8 cellular contexts compared by ENCODE assay signal in the genomic region with DNA sequence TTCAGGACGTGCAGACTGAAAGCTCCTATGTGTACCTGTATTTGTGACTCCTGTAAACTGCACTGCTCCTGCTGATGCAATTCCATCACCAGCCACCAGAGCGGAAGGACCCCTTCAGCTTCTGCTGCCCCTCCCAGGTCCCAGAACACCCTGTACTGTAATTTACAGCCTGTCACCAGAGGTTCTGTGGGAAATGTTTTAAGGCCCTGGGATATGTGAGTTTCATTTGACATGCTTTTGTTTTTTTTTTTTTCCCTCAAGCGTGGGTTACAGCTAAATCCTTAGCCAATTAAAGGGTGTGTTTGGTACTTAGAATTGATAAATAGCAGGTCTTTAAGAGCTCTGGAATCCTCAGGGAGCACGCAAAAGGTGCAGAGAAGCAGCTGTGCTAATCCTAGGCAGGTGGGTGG.
DNase-seq lines count a peak whose midpoint lies in the region; ATAC-seq and TF ChIP-seq lines count a peak whose summit lies in the region.

No MANE protein-coding gene starts in this region.

- no peaks in the 10 kb centered on the region for H3F3A ChIP-seq in PC-3 (ENCODE audit: low read length, unreplicated experiment)

- H3K36me3 ChIP-seq in PC-3 (ENCODE audit: low read depth, low read length) (no peaks in the 10 kb centered on the region), left ventricle myocardium inferior (no peaks in the 10 kb centered on the region)

- no peaks in the 10 kb centered on the region for H3K36me3 Mint-ChIP-seq in CD4-positive, alpha-beta T cell (ENCODE audit: low read depth)
- no peaks in the 10 kb centered on the region for H3K36me3 Mint-ChIP-seq in activated CD4-positive, alpha-beta T cell treated with anti-CD3 and anti-CD28 coated beads, Interleukin-2, amount 10 ng/mL, durations not matched to agents 7 days and 5 days (ENCODE audit: low read depth)

- no peaks in the 10 kb centered on the region for H4K20me1 ChIP-seq in PC-3 (ENCODE audit: low read length)

- no peak overlapping the region for H3K27ac Mint-ChIP-seq in CD4-positive, alpha-beta T cell
- no peak overlapping the region for H3K27ac Mint-ChIP-seq in activated CD4-positive, alpha-beta T cell treated with anti-CD3 and anti-CD28 coated beads, Interleukin-2, amount 10 ng/mL, durations not matched to agents 7 days and 5 days

- no peaks in the 10 kb centered on the region for H3K4me1 Mint-ChIP-seq in CD4-positive, alpha-beta T cell (ENCODE audit: low read depth)
- H3K4me1 Mint-ChIP-seq in activated CD4-positive, alpha-beta T cell treated with anti-CD3 and anti-CD28 coated beads, Interleukin-2, amount 10 ng/mL, durations not matched to agents 7 days and 5 days: no peaks in the 10 kb centered on the region

- TF ChIP-seq CTCF in PC-3 (conservative IDR thresholded peaks at IDR 0.05; ENCODE audit: low read depth, low read length) (peak; percentile 61), left ventricle myocardium inferior (IDR thresholded peaks at IDR 0.05; ENCODE audit: borderline replicate concordance) (peak; percentile 62)
- no peak for TF ChIP-seq CTCF in CD4-positive, alpha-beta T cell (IDR thresholded peaks at IDR 0.05)

- H3K27me3 ChIP-seq in PC-3 (ENCODE audit: low read length) (no peaks in the 10 kb centered on the region), left ventricle myocardium inferior (ENCODE audit: low read depth) (no peaks in the 10 kb centered on the region)
- no peaks in the 10 kb centered on the region for H3K27me3 ChIP-seq in CD4-positive, alpha-beta T cell (ENCODE audit: control insufficient read depth, insufficient read depth, low read length)

- H3K4me1 ChIP-seq in PC-3 (ENCODE audit: insufficient read depth, low read length): no peaks in the 10 kb centered on the region
- peaks cover 20% of the 10 kb centered on the region for H3K4me1 ChIP-seq in left ventricle myocardium inferior

- H3K27ac ChIP-seq in PC-3 (ENCODE audit: low read length) (no peak overlapping the region), left ventricle myocardium inferior (replicated peaks) (no peak overlapping the region)
- no peak overlapping the region for H3K27ac ChIP-seq in CD4-positive, alpha-beta T cell (ENCODE audit: low read depth, low read length)

- H3K4me3 ChIP-seq in PC-3 (ENCODE audit: low read length) (no peak overlapping the region), left ventricle myocardium inferior (no peak overlapping the region)

- no peak overlapping the region for H2AFZ ChIP-seq in PC-3 (ENCODE audit: low read length)

- ATAC-seq in GM19438 (IDR thresholded peaks at IDR 0.05; ENCODE audit: low read depth, unreplicated experiment) (peak; percentile 71), HG03571 (IDR thresholded peaks at IDR 0.05; ENCODE audit: unreplicated experiment) (peak; percentile 38), PC-3 (peak; percentile 82)
- no peak for ATAC-seq in CD4-positive, alpha-beta T cell (ENCODE audit: poor library complexity)

- DNase-seq in DMS153 (lab: John Stamatoyannopoulos, UW) (peak; percentile 71), PC-3 (peak; percentile 42), left ventricle myocardium inferior (no peak)
- DNase-seq in CD4-positive, alpha-beta T cell: no peak
- DNase-seq in activated naive CD4-positive, alpha-beta T cell treated with Interleukin-2 at 50 U/mL for 16 hours: no peak
- DNase-seq in activated CD4-positive, alpha-beta T cell treated with anti-CD3 and anti-CD28 coated beads, Interleukin-2, amount 10 ng/mL, durations not matched to agents 7 days and 5 days: no peak

- no peaks in the 10 kb centered on the region for H3K79me2 ChIP-seq in PC-3 (ENCODE audit: low read length)

- no peak overlapping the region for H3K4me2 ChIP-seq in PC-3 (ENCODE audit: low read length)

- H3K9me3 ChIP-seq in PC-3 (ENCODE audit: low read length): no peaks in the 10 kb centered on the region
- H3K9me3 ChIP-seq in left ventricle myocardium inferior (replicated peaks): no peaks in the 10 kb centered on the region
- H3K9me3 ChIP-seq in CD4-positive, alpha-beta T cell (ENCODE audit: control insufficient read depth, low read length): no peaks in the 10 kb centered on the region

- H3K9me2 ChIP-seq in PC-3 (replicated peaks; ENCODE audit: low read length): no peaks in the 10 kb centered on the region

- POLR2A ChIA-PET in PC-3 (lab: Charles Lee; ENCODE audit: unreplicated experiment): no interaction called here
- POLR2A ChIA-PET in CD4-positive, alpha-beta T cell (lab: Charles Lee): no interaction called here
- POLR2A ChIA-PET in activated CD4-positive, alpha-beta T cell treated with anti-CD3 and anti-CD28 coated beads, Interleukin-2, amount 10 ng/mL, durations not matched to agents 7 days and 5 days (lab: Charles Lee): no interaction called here

- intact Hi-C loops in PC-3 (cut with micrococcal nuclease) (no loop called here), left ventricle myocardium inferior (cut with micrococcal nuclease) (no loop called here)
- intact Hi-C loops in CD4-positive, alpha-beta T cell (cut with DNase I, micrococcal nuclease): no loop called here

- H3K9ac ChIP-seq in PC-3 (ENCODE audit: low read length): no peak overlapping the region

- H3K9me3 Mint-ChIP-seq in CD4-positive, alpha-beta T cell: no peaks in the 10 kb centered on the region
- no peaks in the 10 kb centered on the region for H3K9me3 Mint-ChIP-seq in activated CD4-positive, alpha-beta T cell treated with anti-CD3 and anti-CD28 coated beads, Interleukin-2, amount 10 ng/mL, durations not matched to agents 7 days and 5 days

- BruUV-seq in PC-3 (replicated peaks; lab: Mats Ljungman, UMichigan): no TSS peak

- H3K27me3 Mint-ChIP-seq in CD4-positive, alpha-beta T cell: no peaks in the 10 kb centered on the region
- no peaks in the 10 kb centered on the region for H3K27me3 Mint-ChIP-seq in activated CD4-positive, alpha-beta T cell treated with anti-CD3 and anti-CD28 coated beads, Interleukin-2, amount 10 ng/mL, durations not matched to agents 7 days and 5 days

- H3K4me3 Mint-ChIP-seq in CD4-positive, alpha-beta T cell: no peak overlapping the region
- no peak overlapping the region for H3K4me3 Mint-ChIP-seq in activated CD4-positive, alpha-beta T cell treated with anti-CD3 and anti-CD28 coated beads, Interleukin-2, amount 10 ng/mL, durations not matched to agents 7 days and 5 days

- CTCF ChIA-PET in PC-3 (lab: Charles Lee): interaction anchor here (0.6 to 0.7 kb wide), 3 partner anchors 10 to 152 kb away, joined by 3 to 8 read pairs (median 3); no protein-coding TSS in a partner anchor
- CTCF ChIA-PET in CD4-positive, alpha-beta T cell (lab: Charles Lee): interaction anchor here (1.0 kb wide), 1 partner anchor 9 kb away, joined by 3 read pairs; no protein-coding TSS in a partner anchor
- CTCF ChIA-PET in activated CD4-positive, alpha-beta T cell treated with anti-CD3 and anti-CD28 coated beads, Interleukin-2, amount 10 ng/mL, durations not matched to agents 7 days and 5 days (lab: Charles Lee): no interaction called here

Comparison
In these comparisons a context has a peak if more than half of its experiments do, and no peak if none do; other contexts are left out.
1. DNase-seq: peak in DMS153 (single experiment) and PC-3 (single experiment); none in left ventricle myocardium inferior (single experiment), CD4-positive, alpha-beta T cell (0 of 10), activated naive CD4-positive, alpha-beta T cell treated with Interleukin-2 at 50 U/mL for 16 hours (single experiment) and activated CD4-positive, alpha-beta T cell treated with anti-CD3 and anti-CD28 coated beads, Interleukin-2, amount 10 ng/mL, durations not matched to agents 7 days and 5 days (single experiment).